In the genomic region with DNA sequence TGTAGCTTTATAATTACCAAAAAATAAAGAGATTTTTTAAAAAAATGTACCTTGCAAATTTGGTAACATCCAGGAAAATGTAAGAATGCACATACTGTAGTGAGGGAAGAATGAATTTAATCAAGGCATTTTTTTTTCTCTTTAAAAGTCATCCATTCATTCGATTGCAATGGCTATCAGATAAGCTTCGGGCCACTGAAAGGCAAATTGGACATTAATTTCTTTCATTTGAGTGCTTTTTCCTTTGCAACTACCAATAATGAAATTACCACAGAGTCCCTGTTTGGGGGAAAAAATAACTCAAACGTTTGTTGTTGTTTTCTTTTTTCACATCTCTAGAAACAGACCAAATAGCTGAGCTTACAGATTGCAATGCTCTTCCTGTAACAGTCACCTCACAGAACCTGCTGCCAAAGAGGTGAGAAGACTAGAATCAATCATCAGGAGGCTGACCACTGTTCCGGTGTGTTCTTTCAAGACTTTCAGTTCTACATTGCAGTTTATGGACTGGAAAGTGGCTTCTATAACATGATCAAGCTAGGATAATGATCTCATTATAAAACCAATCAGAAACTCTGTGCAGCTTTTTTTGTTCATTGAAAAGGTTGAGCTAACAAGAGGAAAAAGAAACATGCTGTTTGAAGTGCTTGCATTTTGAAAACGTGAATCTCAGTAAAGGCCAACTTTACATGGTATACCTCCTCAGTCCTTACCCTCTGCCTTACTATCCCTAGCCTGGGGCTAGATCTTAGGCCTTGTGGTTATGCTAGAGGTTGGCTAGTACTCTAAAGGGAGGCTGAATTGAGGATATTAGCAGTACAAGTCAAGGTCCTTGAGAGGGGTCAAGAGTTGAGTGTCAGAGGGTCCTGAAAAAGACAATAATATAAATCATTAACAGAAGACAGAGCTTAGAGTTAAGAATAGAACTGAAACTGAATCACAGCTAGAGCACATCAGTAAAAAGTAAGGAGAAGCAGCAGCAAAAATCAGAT, we compare ENCODE assay signal across 13 cellular contexts.
DNase-seq lines count a peak whose midpoint lies in the region; ATAC-seq lines count a peak whose summit lies in the region.
"Had no signal": no experiment of that assay in that cellular context is flagged by ENCODE, and none has a peak within 500 bp of the region (broad histone marks: within the 10 kb centered on the region; RNA-seq: fewer than 3 reads in every experiment).

No MANE protein-coding gene starts in this region.

- peak overlapping the region in 1 of 10 donors; percentile 29 for H3K27ac Mint-ChIP-seq in naive thymus-derived CD8-positive, alpha-beta T cell
- H3K27ac Mint-ChIP-seq: nephron progenitor cell had no signal

- peak; percentile 64 for DNase-seq in NCI-H69 (lab: John Stamatoyannopoulos, UW)
- no peak for DNase-seq in activated CD4-positive, alpha-beta T cell treated with anti-CD3 and anti-CD28 coated beads, Interleukin-2, amount 50 U/mL, for 4 hours
- DNase-seq in naive thymus-derived CD8-positive, alpha-beta T cell: no peak
- no peak for DNase-seq in SW480 (ENCODE audit: low spot score)
- no peak for DNase-seq in stimulated activated naive CD4-positive, alpha-beta T cell (lab: John Stamatoyannopoulos, UW)
- DNase-seq: activated naive CD4-positive, alpha-beta T cell treated with Interleukin-2 at 50 U/mL for 16 hours; EL; Kasumi-1; nephron progenitor cell; SJCRH30 had no signal

- peak; percentile 80 for ATAC-seq in GM18511 (IDR thresholded peaks at IDR 0.05; ENCODE audit: unreplicated experiment)
- peak; percentile 90 for ATAC-seq in GM21381 (IDR thresholded peaks at IDR 0.05; ENCODE audit: unreplicated experiment)
- peak; percentile 93 for ATAC-seq in HG02981 (IDR thresholded peaks at IDR 0.05; ENCODE audit: unreplicated experiment)
- no peak for ATAC-seq in naive thymus-derived CD8-positive, alpha-beta T cell

- no peaks in the 10 kb centered on the region for H3K27me3 Mint-ChIP-seq in naive thymus-derived CD8-positive, alpha-beta T cell

- no peaks in the 10 kb centered on the region for H3K4me1 Mint-ChIP-seq in naive thymus-derived CD8-positive, alpha-beta T cell

- H3K9me3 Mint-ChIP-seq in naive thymus-derived CD8-positive, alpha-beta T cell: peaks cover 0 to 40% (median 4%) of the 10 kb centered on the region in 9 donors
- H3K9me3 Mint-ChIP-seq: nephron progenitor cell had no signal

- POLR2A ChIA-PET in naive thymus-derived CD8-positive, alpha-beta T cell (lab: Charles Lee): no interaction called here

- no peak overlapping the region for H3K4me3 Mint-ChIP-seq in naive thymus-derived CD8-positive, alpha-beta T cell
- H3K4me3 Mint-ChIP-seq: nephron progenitor cell had no signal

- H3K36me3 Mint-ChIP-seq in naive thymus-derived CD8-positive, alpha-beta T cell: no peaks in the 10 kb centered on the region

Comparison
In these comparisons a context has a peak if more than half of its experiments do, and no peak if none do; other contexts are left out.
1. ATAC-seq: peak in GM18511 (single experiment), GM21381 (single experiment) and HG02981 (single experiment); none in naive thymus-derived CD8-positive, alpha-beta T cell (0 of 2).